In genomic region chr1:60423181-60423780, GRCh38 we compare ENCODE assay signal across 21 cellular contexts.
"Had no signal": no experiment of that assay in that cellular context is flagged by ENCODE, and none has a peak within 500 bp of the region (broad histone marks: within the 10 kb centered on the region; RNA-seq: fewer than 3 reads in every experiment).

No MANE protein-coding gene starts in this region.

- H3K4me1 ChIP-seq: colonic mucosa, prostate gland, sigmoid colon had no signal

- H3K27me3 ChIP-seq: colonic mucosa, sigmoid colon, suprapubic skin had no signal

- H3K9me3 ChIP-seq: colonic mucosa, mucosa of descending colon, prostate gland, suprapubic skin had no signal

- DNase-seq: activated CD4-positive, alpha-beta T cell treated with anti-CD3 and anti-CD28 coated beads, Interleukin-2, amount 50 U/mL, for 1 hour; activated CD4-positive, CD25-positive, alpha-beta regulatory T cell; activated naive CD4-positive, alpha-beta T cell treated with anti-CD3 and anti-CD28 coated beads, Interleukin-2, amount 50 U/mL, for 16 hours; activated T-cell treated with anti-CD3 and anti-CD28 coated beads for 4 hours; amniotic stem cell; colonic mucosa; effector CD8-positive, alpha-beta T cell; glutamatergic neuron; mammary epithelial cell; mucosa of descending colon; naive thymus-derived CD8-positive, alpha-beta T cell; occipital lobe; sigmoid colon; stimulated activated CD4-positive, alpha-beta T cell treated with anti-CD3 and anti-CD28 coated beads, Interleukin-4, amount 100 ng/mL, for 1 hour; stimulated activated CD8-positive, alpha-beta memory T cell treated with anti-CD3 and anti-CD28 coated beads, Interleukin-4, amount 100 ng/mL, for 48 hours; stimulated activated naive CD8-positive, alpha-beta T cell treated with anti-CD3 and anti-CD28 coated beads, Interleukin-15, Interleukin-2, amounts not matched to agents 100 U/mL and 50 U/mL, for 24 hours had no signal

- FAIRE-seq: TTC549 had no signal

- H3K36me3 ChIP-seq: colonic mucosa, prostate gland, sigmoid colon, suprapubic skin had no signal

- H3K27ac ChIP-seq: colonic mucosa, epithelial cell of prostate, prostate gland, sigmoid colon, SK-N-MC, suprapubic skin had no signal

- H3K4me3 ChIP-seq: colonic mucosa, mucosa of descending colon, prostate gland, sigmoid colon, SK-N-MC, suprapubic skin had no signal
